Comparison of ENCODE assay signal across 1 cellular context in the genomic region with DNA sequence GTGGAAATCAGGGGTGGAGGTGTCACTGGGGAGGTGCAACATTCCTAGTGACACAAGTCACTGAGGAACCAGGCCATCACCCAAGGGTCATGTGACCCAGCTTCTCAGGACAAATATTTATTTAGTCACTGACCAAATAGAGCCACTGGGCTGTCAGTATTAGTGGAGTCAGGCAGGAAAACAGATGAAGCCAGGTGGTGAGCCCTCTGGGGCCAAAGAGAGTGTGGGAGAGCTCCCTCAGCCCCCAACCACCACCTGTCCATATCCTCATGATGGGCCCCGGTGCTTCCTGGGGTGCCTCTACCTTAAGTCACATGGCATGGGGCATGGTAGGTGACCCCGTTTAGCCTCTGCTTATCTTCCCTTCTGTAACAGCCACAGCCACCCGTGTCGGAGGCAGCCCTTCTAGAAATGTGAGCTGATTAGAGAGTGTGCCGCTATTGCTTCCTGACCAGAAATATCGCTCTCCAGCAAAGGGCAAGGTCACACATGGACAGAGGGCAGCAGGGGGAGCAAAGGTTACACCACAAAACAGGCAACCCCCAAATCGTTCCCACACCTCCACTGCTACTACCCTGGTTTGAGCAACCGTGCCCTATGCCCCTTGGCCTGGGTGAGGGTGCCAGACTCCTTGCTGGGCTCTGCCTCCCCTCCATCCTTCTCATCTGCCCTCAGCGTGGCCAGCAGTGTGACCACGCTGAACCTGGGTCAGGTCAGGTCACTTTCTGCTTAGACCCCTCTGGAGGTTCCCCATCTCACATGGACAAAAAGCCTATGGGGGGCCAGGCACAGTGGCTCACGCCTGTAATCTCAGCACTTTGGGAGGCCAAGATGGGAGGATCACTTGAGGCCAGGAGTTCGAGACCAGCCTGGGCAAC.
TF ChIP-seq lines count a peak whose summit lies in the region.

No MANE protein-coding gene starts in this region.

TF ChIP-seq in HepG2, 621 proteins besides CTCF, POLR2A, EP300 and RAD21 (continued from another document and continues in another):
- TF ChIP-seq, protein P1, sequence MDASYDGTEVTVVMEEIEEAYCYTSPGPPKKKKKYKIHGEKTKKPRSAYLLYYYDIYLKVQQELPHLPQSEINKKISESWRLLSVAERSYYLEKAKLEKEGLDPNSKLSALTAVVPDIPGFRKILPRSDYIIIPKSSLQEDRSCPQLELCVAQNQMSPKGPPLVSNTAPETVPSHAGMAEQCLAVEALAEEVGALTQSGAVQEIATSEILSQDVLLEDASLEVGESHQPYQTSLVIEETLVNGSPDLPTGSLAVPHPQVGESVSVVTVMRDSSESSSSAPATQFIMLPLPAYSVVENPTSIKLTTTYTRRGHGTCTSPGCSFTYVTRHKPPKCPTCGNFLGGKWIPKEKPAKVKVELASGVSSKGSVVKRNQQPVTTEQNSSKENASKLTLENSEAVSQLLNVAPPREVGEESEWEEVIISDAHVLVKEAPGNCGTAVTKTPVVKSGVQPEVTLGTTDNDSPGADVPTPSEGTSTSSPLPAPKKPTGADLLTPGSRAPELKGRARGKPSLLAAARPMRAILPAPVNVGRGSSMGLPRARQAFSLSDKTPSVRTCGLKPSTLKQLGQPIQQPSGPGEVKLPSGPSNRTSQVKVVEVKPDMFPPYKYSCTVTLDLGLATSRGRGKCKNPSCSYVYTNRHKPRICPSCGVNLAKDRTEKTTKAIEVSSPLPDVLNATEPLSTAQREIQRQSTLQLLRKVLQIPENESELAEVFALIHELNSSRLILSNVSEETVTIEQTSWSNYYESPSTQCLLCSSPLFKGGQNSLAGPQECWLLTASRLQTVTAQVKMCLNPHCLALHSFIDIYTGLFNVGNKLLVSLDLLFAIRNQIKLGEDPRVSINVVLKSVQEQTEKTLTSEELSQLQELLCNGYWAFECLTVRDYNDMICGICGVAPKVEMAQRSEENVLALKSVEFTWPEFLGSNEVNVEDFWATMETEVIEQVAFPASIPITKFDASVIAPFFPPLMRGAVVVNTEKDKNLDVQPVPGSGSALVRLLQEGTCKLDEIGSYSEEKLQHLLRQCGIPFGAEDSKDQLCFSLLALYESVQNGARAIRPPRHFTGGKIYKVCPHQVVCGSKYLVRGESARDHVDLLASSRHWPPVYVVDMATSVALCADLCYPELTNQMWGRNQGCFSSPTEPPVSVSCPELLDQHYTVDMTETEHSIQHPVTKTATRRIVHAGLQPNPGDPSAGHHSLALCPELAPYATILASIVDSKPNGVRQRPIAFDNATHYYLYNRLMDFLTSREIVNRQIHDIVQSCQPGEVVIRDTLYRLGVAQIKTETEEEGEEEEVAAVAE (CRISPR knock-in tag; IDR thresholded peaks at IDR 0.05; ENCODE audit: borderline replicate concordance) = no peak
- no peak for TF ChIP-seq ATF7 (IDR thresholded peaks at IDR 0.05)
- TF ChIP-seq ATF7 (CRISPR knock-in tag; IDR thresholded peaks at IDR 0.05) = peak; percentile 46; the same call in 1 of the 2 replicates
- TF ChIP-seq, protein P2, sequence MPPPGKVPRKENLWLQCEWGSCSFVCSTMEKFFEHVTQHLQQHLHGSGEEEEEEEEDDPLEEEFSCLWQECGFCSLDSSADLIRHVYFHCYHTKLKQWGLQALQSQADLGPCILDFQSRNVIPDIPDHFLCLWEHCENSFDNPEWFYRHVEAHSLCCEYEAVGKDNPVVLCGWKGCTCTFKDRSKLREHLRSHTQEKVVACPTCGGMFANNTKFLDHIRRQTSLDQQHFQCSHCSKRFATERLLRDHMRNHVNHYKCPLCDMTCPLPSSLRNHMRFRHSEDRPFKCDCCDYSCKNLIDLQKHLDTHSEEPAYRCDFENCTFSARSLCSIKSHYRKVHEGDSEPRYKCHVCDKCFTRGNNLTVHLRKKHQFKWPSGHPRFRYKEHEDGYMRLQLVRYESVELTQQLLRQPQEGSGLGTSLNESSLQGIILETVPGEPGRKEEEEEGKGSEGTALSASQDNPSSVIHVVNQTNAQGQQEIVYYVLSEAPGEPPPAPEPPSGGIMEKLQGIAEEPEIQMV (CRISPR knock-in tag; IDR thresholded peaks at IDR 0.05; ENCODE audit: low read depth) = no peak; the same call in none of the 2 replicates
- TF ChIP-seq ZNF674 (CRISPR knock-in tag; IDR thresholded peaks at IDR 0.05; ENCODE audit: low read depth) = 0 out of 2 replicates have a peak, but pooled peaks have one; percentile 34
- TF ChIP-seq ATM (IDR thresholded peaks at IDR 0.05; ENCODE audit: borderline replicate concordance) = no peak
- TF ChIP-seq, protein P3, sequence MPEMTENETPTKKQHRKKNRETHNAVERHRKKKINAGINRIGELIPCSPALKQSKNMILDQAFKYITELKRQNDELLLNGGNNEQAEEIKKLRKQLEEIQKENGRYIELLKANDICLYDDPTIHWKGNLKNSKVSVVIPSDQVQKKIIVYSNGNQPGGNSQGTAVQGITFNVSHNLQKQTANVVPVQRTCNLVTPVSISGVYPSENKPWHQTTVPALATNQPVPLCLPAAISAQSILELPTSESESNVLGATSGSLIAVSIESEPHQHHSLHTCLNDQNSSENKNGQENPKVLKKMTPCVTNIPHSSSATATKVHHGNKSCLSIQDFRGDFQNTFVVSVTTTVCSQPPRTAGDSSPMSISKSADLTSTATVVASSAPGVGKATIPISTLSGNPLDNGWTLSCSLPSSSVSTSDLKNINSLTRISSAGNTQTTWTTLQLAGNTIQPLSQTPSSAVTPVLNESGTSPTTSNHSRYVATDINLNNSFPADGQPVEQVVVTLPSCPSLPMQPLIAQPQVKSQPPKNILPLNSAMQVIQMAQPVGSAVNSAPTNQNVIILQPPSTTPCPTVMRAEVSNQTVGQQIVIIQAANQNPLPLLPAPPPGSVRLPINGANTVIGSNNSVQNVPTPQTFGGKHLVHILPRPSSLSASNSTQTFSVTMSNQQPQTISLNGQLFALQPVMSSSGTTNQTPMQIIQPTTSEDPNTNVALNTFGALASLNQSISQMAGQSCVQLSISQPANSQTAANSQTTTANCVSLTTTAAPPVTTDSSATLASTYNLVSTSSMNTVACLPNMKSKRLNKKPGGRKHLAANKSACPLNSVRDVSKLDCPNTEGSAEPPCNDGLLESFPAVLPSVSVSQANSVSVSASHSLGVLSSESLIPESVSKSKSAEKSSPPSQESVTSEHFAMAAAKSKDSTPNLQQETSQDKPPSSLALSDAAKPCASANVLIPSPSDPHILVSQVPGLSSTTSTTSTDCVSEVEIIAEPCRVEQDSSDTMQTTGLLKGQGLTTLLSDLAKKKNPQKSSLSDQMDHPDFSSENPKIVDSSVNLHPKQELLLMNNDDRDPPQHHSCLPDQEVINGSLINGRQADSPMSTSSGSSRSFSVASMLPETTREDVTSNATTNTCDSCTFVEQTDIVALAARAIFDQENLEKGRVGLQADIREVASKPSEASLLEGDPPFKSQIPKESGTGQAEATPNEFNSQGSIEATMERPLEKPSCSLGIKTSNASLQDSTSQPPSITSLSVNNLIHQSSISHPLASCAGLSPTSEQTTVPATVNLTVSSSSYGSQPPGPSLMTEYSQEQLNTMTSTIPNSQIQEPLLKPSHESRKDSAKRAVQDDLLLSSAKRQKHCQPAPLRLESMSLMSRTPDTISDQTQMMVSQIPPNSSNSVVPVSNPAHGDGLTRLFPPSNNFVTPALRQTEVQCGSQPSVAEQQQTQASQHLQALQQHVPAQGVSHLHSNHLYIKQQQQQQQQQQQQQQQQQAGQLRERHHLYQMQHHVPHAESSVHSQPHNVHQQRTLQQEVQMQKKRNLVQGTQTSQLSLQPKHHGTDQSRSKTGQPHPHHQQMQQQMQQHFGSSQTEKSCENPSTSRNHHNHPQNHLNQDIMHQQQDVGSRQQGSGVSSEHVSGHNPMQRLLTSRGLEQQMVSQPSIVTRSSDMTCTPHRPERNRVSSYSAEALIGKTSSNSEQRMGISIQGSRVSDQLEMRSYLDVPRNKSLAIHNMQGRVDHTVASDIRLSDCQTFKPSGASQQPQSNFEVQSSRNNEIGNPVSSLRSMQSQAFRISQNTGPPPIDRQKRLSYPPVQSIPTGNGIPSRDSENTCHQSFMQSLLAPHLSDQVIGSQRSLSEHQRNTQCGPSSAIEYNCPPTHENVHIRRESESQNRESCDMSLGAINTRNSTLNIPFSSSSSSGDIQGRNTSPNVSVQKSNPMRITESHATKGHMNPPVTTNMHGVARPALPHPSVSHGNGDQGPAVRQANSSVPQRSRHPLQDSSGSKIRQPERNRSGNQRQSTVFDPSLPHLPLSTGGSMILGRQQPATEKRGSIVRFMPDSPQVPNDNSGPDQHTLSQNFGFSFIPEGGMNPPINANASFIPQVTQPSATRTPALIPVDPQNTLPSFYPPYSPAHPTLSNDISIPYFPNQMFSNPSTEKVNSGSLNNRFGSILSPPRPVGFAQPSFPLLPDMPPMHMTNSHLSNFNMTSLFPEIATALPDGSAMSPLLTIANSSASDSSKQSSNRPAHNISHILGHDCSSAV (CRISPR knock-in tag; IDR thresholded peaks at IDR 0.05; ENCODE audit: borderline replicate concordance) = no peak
- no peak; the same call in 1 of the 2 replicates for TF ChIP-seq SIN3A (IDR thresholded peaks at IDR 0.05; ENCODE audit: borderline replicate concordance, low read depth, low read length)
- peak; percentile 75; the same call in 1 of the 2 replicates for TF ChIP-seq PITX1 (CRISPR knock-in tag; IDR thresholded peaks at IDR 0.05)
- TF ChIP-seq ATAD3A (CRISPR knock-in tag; IDR thresholded peaks at IDR 0.05) = no peak
- TF ChIP-seq, protein P4, sequence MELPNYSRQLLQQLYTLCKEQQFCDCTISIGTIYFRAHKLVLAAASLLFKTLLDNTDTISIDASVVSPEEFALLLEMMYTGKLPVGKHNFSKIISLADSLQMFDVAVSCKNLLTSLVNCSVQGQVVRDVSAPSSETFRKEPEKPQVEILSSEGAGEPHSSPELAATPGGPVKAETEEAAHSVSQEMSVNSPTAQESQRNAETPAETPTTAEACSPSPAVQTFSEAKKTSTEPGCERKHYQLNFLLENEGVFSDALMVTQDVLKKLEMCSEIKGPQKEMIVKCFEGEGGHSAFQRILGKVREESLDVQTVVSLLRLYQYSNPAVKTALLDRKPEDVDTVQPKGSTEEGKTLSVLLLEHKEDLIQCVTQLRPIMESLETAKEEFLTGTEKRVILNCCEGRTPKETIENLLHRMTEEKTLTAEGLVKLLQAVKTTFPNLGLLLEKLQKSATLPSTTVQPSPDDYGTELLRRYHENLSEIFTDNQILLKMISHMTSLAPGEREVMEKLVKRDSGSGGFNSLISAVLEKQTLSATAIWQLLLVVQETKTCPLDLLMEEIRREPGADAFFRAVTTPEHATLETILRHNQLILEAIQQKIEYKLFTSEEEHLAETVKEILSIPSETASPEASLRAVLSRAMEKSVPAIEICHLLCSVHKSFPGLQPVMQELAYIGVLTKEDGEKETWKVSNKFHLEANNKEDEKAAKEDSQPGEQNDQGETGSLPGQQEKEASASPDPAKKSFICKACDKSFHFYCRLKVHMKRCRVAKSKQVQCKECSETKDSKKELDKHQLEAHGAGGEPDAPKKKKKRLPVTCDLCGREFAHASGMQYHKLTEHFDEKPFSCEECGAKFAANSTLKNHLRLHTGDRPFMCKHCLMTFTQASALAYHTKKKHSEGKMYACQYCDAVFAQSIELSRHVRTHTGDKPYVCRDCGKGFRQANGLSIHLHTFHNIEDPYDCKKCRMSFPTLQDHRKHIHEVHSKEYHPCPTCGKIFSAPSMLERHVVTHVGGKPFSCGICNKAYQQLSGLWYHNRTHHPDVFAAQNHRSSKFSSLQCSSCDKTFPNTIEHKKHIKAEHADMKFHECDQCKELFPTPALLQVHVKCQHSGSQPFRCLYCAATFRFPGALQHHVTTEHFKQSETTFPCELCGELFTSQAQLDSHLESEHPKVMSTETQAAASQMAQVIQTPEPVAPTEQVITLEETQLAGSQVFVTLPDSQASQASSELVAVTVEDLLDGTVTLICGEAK (IDR thresholded peaks at IDR 0.05) = no peak
- TF ChIP-seq, protein P4 (CRISPR knock-in tag; IDR thresholded peaks at IDR 0.05) = peak; percentile 57; the same call in 1 of the 2 replicates
- TF ChIP-seq, protein P5, sequence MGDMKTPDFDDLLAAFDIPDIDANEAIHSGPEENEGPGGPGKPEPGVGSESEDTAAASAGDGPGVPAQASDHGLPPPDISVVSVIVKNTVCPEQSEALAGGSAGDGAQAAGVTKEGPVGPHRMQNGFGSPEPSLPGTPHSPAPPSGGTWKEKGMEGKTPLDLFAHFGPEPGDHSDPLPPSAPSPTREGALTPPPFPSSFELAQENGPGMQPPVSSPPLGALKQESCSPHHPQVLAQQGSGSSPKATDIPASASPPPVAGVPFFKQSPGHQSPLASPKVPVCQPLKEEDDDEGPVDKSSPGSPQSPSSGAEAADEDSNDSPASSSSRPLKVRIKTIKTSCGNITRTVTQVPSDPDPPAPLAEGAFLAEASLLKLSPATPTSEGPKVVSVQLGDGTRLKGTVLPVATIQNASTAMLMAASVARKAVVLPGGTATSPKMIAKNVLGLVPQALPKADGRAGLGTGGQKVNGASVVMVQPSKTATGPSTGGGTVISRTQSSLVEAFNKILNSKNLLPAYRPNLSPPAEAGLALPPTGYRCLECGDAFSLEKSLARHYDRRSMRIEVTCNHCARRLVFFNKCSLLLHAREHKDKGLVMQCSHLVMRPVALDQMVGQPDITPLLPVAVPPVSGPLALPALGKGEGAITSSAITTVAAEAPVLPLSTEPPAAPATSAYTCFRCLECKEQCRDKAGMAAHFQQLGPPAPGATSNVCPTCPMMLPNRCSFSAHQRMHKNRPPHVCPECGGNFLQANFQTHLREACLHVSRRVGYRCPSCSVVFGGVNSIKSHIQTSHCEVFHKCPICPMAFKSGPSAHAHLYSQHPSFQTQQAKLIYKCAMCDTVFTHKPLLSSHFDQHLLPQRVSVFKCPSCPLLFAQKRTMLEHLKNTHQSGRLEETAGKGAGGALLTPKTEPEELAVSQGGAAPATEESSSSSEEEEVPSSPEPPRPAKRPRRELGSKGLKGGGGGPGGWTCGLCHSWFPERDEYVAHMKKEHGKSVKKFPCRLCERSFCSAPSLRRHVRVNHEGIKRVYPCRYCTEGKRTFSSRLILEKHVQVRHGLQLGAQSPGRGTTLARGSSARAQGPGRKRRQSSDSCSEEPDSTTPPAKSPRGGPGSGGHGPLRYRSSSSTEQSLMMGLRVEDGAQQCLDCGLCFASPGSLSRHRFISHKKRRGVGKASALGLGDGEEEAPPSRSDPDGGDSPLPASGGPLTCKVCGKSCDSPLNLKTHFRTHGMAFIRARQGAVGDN (CRISPR knock-in tag; IDR thresholded peaks at IDR 0.05) = peak; percentile 87
